ENCODE assay signal across 8 cellular contexts in the genomic region with DNA sequence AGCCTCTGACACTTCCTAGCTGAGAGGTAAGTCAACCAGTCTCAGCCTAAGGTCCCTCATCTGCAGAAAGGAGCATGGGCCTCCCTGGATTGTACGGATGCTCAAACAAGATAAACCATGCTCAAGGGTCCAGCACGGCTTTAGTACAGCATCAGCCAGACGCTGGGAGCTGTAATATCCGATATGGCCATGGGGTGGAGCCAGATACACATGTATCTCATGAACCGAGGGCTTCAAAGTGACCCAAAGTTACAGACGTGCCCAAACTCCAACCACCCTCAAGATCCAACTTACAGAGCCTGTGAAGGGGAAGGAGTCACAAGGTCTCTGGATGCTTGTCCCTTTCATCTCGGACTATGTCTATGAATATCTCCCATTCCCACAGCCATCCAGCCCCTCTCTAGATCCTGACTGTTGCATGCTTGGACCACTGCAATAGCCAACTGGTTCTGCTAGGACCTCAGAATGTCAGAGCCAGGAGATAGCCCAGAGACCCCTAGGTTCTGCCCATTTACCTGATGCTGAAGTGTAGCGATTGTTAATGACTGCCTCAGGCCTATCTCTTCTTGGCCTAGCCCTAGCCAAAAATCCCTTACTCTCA.
DNase-seq lines count a peak whose midpoint lies in the region; ATAC-seq and TF ChIP-seq lines count a peak whose summit lies in the region.

No MANE protein-coding gene starts in this region.

- H3K36me3 Mint-ChIP-seq in nephron (ENCODE audit: low read depth) = no peaks in the 10 kb centered on the region

- no peak overlapping the region for H3K4me3 ChIP-seq in esophagus squamous epithelium

- H3K27me3 Mint-ChIP-seq in nephron (ENCODE audit: low read depth) = no peaks in the 10 kb centered on the region

- no peaks in the 10 kb centered on the region for H3K9me3 Mint-ChIP-seq in nephron

- H3K4me1 ChIP-seq in esophagus squamous epithelium = peaks cover 23 to 58% (median 26%) of the 10 kb centered on the region in 3 donors

- TF ChIP-seq POLR2A in esophagus squamous epithelium (IDR thresholded peaks at IDR 0.05) = no peak

- 6 to 9% methylated on average over 6 to 8 of the region's 8 CpGs for WGBS in esophagus squamous epithelium, 2 donors

- DNase-seq in 8988T (peak; percentile 62), OCI-M2 (lab: John Stamatoyannopoulos, UW; ENCODE audit: unreplicated experiment) (peak; percentile 87), esophagus squamous epithelium (lab: John Stamatoyannopoulos, UW) (no peak)
- DNase-seq in activated T-cell treated with anti-CD3 and anti-CD28 coated beads, Interleukin-2, amount 50 U/mL, for 1 hour = peak; percentile 84
- DNase-seq in stimulated activated naive CD8-positive, alpha-beta T cell treated with anti-CD3 and anti-CD28 coated beads, Interleukin-15, Interleukin-2, amounts not matched to agents 100 U/mL and 50 U/mL, for 24 hours = peak; percentile 86

- H3K9me3 ChIP-seq in esophagus squamous epithelium = no peaks in the 10 kb centered on the region

- TF ChIP-seq CTCF in GM12874 (IDR thresholded peaks at IDR 0.05; ENCODE audit: insufficient read depth, low read depth, low read length) (peak; percentile 82), esophagus squamous epithelium (IDR thresholded peaks at IDR 0.05) (peak; percentile 85 to 96 (median 94)), nephron (IDR thresholded peaks at IDR 0.05; ENCODE audit: unreplicated experiment in 3 of 3) (peak; percentile 88 to 92 (median 90))

- no peaks in the 10 kb centered on the region for H3K27me3 ChIP-seq in esophagus squamous epithelium

- ATAC-seq in HG03565 (IDR thresholded peaks at IDR 0.05; ENCODE audit: unreplicated experiment) = peak; percentile 41
- peak; percentile 76 for ATAC-seq in stimulated activated naive CD8-positive, alpha-beta T cell treated with anti-CD3 and anti-CD28 coated beads, Interleukin-15, Interleukin-2, amounts not matched to agents 100 U/mL and 50 U/mL, for 24 hours

- peak overlapping the region; percentile 17 to 46 (median 35) for H3K27ac Mint-ChIP-seq in nephron

- no peak overlapping the region for H3K4me3 Mint-ChIP-seq in nephron

- peaks cover 11% of the 10 kb centered on the region for H3K4me1 Mint-ChIP-seq in nephron

- peak overlapping the region; percentile 3 to 90 (median 84) for H3K27ac ChIP-seq in esophagus squamous epithelium

- H3K36me3 ChIP-seq in esophagus squamous epithelium = peaks cover 0 to 63% (median 0%) of the 10 kb centered on the region in 3 donors

- intact Hi-C loops in esophagus squamous epithelium (cut with DNase I) = loop anchor here (5.0 kb wide), 1 partner anchor 144 kb away; a partner anchor contains a TSS
